In genomic region chr11:8092587-8093424, GRCh38 we compare ENCODE assay signal across 8 cellular contexts. TPM values are rescaled to one million over a fixed set of nuclear protein-coding genes. Genes with fewer than 3 reads are reported as not detected.
A peak's percentile ranks its signal among the peaks of the same experiment; 100 is the strongest.
DNase-seq lines count a peak whose midpoint lies in the region; ATAC-seq and TF ChIP-seq lines count a peak whose summit lies in the region.

No MANE protein-coding gene starts in this region.

- no peaks in the 10 kb centered on the region for H3K9me3 ChIP-seq in psoas muscle

- H3K4me3 ChIP-seq in psoas muscle = no peak overlapping the region

- ATAC-seq in GM18858 (IDR thresholded peaks at IDR 0.05; ENCODE audit: unreplicated experiment) (peak; percentile 52), HG03103 (IDR thresholded peaks at IDR 0.05; ENCODE audit: low read depth, unreplicated experiment) (peak; percentile 77), psoas muscle (peak; percentile 61 to 75 (median 65))

- peak; percentile 51 for TF ChIP-seq CTCF in psoas muscle (IDR thresholded peaks at IDR 0.05)

- no peaks in the 10 kb centered on the region for H3K27me3 ChIP-seq in psoas muscle (ENCODE audit: insufficient read depth in 3 of 3, low read length in 2 of 3)

- 43 to 59% (median 43%) methylated on average over 11 of the region's 11 CpGs for WGBS in psoas muscle, 3 donors

- intact Hi-C loops in psoas muscle (cut with DNase I) = loop anchor here in 1 of 2 donors (5.0 kb wide), 2 partner anchors 61 to 86 kb away; no protein-coding TSS in a partner anchor

- H3K4me1 ChIP-seq in psoas muscle = no peaks in the 10 kb centered on the region

- H3K27ac ChIP-seq in psoas muscle = no peak overlapping the region

- DNase-seq in AG20443 (ENCODE audit: low spot score) (peak; percentile 93), NCI-H510A (lab: John Stamatoyannopoulos, UW) (peak; percentile 39), germinal center (ENCODE audit: low spot score) (peak; percentile 50), psoas muscle (peak; percentile 56 to 69), NCI-H1930 (lab: John Stamatoyannopoulos, UW) (no peak)
- DNase-seq in activated CD8-positive, alpha-beta memory T cell treated with anti-CD3 and anti-CD28 coated beads, Interleukin-2, amount 50 U/mL, for 48 hours = peak; percentile 62

- no peaks in the 10 kb centered on the region for H3K36me3 ChIP-seq in psoas muscle (ENCODE audit: insufficient read depth in 1 of 2, low read depth in 1 of 2)

RNA-seq across cellular contexts. Expression of gene TUB, which starts 11.8 kb away (rescaled TPM):
- total RNA-seq in psoas muscle = 1 to 10 TPM in 3 of 4 donors, under 1 TPM in 1; 0.91 to 4.6 (median 1.3) TPM
- polyA plus RNA-seq in psoas muscle = under 1 TPM; 0.25 to 0.51 (median 0.39) TPM

Comparison
In these comparisons a context has a peak if more than half of its experiments do, and no peak if none do; other contexts are left out.
1. DNase-seq: peak in AG20443 (single experiment), NCI-H510A (single experiment), activated CD8-positive, alpha-beta memory T cell treated with anti-CD3 and anti-CD28 coated beads, Interleukin-2, amount 50 U/mL, for 48 hours (single experiment), germinal center (single experiment) and psoas muscle (2 of 2); none in NCI-H1930 (0 of 2).
2. Peak in every context shown above with its lines, with median percentiles within 50 percentile points of each other: ATAC-seq.